ENCODE assay signal across 22 cellular contexts in genomic region chr10:78377362-78377761, GRCh38.
DNase-seq lines count a peak whose midpoint lies in the region; ATAC-seq and TF ChIP-seq lines count a peak whose summit lies in the region.
"Had no signal": no experiment of that assay in that cellular context is flagged by ENCODE, and none has a peak within 500 bp of the region (broad histone marks: within the 10 kb centered on the region; RNA-seq: fewer than 3 reads in every experiment).

No MANE protein-coding gene starts in this region.

- H3K9me3 Mint-ChIP-seq in WTC11 (peaks cover 21% of the 10 kb centered on the region), mesothelial cell of epicardium (peaks cover 3% of the 10 kb centered on the region)
- no peaks in the 10 kb centered on the region for H3K9me3 Mint-ChIP-seq in stimulated activated naive CD8-positive, alpha-beta T cell treated with anti-CD3 and anti-CD28 coated beads, Interleukin-15, amount 100 ng/mL, for 72 hours
- H3K9me3 Mint-ChIP-seq: activated naive CD4-positive, alpha-beta T cell treated with anti-CD3 and anti-CD28 coated beads, Interleukin-2, amount 50 U/mL, for 72 hours had no signal

- H3K4me1 Mint-ChIP-seq in WTC11 (peaks cover 9% of the 10 kb centered on the region), mesothelial cell of epicardium (peaks cover 39% of the 10 kb centered on the region)
- H3K4me1 Mint-ChIP-seq in stimulated activated naive CD8-positive, alpha-beta T cell treated with anti-CD3 and anti-CD28 coated beads, Interleukin-15, amount 100 ng/mL, for 72 hours = no peaks in the 10 kb centered on the region
- H3K4me1 Mint-ChIP-seq: CD14-positive monocyte, T-cell had no signal

- no peak overlapping the region for H3K4me3 Mint-ChIP-seq in WTC11
- H3K4me3 Mint-ChIP-seq in mesothelial cell of epicardium = no peak overlapping the region
- H3K4me3 Mint-ChIP-seq in stimulated activated naive CD8-positive, alpha-beta T cell treated with anti-CD3 and anti-CD28 coated beads, Interleukin-15, amount 100 ng/mL, for 72 hours = no peak overlapping the region
- H3K4me3 Mint-ChIP-seq: CD14-positive monocyte, T-cell had no signal

- H3K27ac Mint-ChIP-seq in WTC11 (no peak overlapping the region), mesothelial cell of epicardium (peak overlapping the region; percentile 79)
- H3K27ac Mint-ChIP-seq in stimulated activated naive CD8-positive, alpha-beta T cell treated with anti-CD3 and anti-CD28 coated beads, Interleukin-15, amount 100 ng/mL, for 72 hours = no peak overlapping the region
- H3K27ac Mint-ChIP-seq: activated naive CD4-positive, alpha-beta T cell treated with anti-CD3 and anti-CD28 coated beads, Interleukin-2, amount 50 U/mL, for 72 hours; CD14-positive monocyte; T-cell had no signal

- H3K36me3 Mint-ChIP-seq in WTC11 (peaks cover 9% of the 10 kb centered on the region), mesothelial cell of epicardium (no peaks in the 10 kb centered on the region)
- H3K36me3 Mint-ChIP-seq: activated naive CD4-positive, alpha-beta T cell treated with anti-CD3 and anti-CD28 coated beads, Interleukin-2, amount 50 U/mL, for 72 hours; CD14-positive monocyte; T-cell had no signal

- POLR2A ChIA-PET in WTC11 (lab: Charles Lee) = no interaction called here

- CTCF ChIA-PET in WTC11 (lab: Charles Lee) = interaction anchor here (0.8 kb wide), 1 partner anchor 330 kb away, joined by 6 read pairs; no protein-coding TSS in a partner anchor

- ATAC-seq in WTC11 (no peak), GM19023 (IDR thresholded peaks at IDR 0.05; ENCODE audit: unreplicated experiment) (no peak), GM21528 (IDR thresholded peaks at IDR 0.05; ENCODE audit: low FRiP score, unreplicated experiment) (no peak)
- no peak for ATAC-seq in stimulated activated naive CD8-positive, alpha-beta T cell treated with anti-CD3 and anti-CD28 coated beads, Interleukin-15, amount 100 ng/mL, for 72 hours
- ATAC-seq: activated naive CD4-positive, alpha-beta T cell treated with anti-CD3 and anti-CD28 coated beads, Interleukin-2, amount 50 U/mL, for 72 hours; T-cell had no signal

- peak; percentile 30 for DNase-seq in Daoy (ENCODE audit: low read depth)
- peak; percentile 42 for DNase-seq in NCI-H1092 (lab: John Stamatoyannopoulos, UW)
- DNase-seq in WTC11 (ENCODE audit: low spot score) = no peak
- DNase-seq in mesothelial cell of epicardium (ENCODE audit: low spot score in 2 of 2, unreplicated experiment in 2 of 2) = no peak
- DNase-seq in stimulated activated naive CD8-positive, alpha-beta T cell treated with anti-CD3 and anti-CD28 coated beads, Interleukin-15, amount 100 ng/mL, for 72 hours = no peak
- no peak for DNase-seq in hippocampal formation (lab: John Stamatoyannopoulos, UW)
- DNase-seq: activated CD4-positive, alpha-beta T cell treated with anti-CD3 and anti-CD28 coated beads for 4 hours; effector CD8-positive, alpha-beta T cell; foreskin melanocyte; GF-D8; HCEC 1CT; NCI-H2171; OCI-M1; SHP77 treated with DMSO at 0.1 percent for 48 hours; small intestine; stimulated activated CD4-positive, alpha-beta T cell treated with anti-CD3 and anti-CD28 coated beads, Interleukin-4, amount 100 ng/mL, for 24 hours; stimulated activated naive CD4-positive, alpha-beta T cell treated with Interleukin-2 at 50 U/mL for 16 hours; T-cell had no signal

- no peak for TF ChIP-seq CTCF in WTC11 (IDR thresholded peaks at IDR 0.05)
- TF ChIP-seq CTCF in mesothelial cell of epicardium (IDR thresholded peaks at IDR 0.05; ENCODE audit: unreplicated experiment) = no peak

- peaks cover 9% of the 10 kb centered on the region for H3K27me3 Mint-ChIP-seq in WTC11 (ENCODE audit: low read depth)
- no peaks in the 10 kb centered on the region for H3K27me3 Mint-ChIP-seq in mesothelial cell of epicardium (ENCODE audit: low read depth)
- H3K27me3 Mint-ChIP-seq in stimulated activated naive CD8-positive, alpha-beta T cell treated with anti-CD3 and anti-CD28 coated beads, Interleukin-15, amount 100 ng/mL, for 72 hours = no peaks in the 10 kb centered on the region

TF ChIP-seq in WTC11, 78 proteins besides CTCF, POLR2A, EP300 and RAD21:
- TF ChIP-seq PRDM15 (CRISPR knock-in tag; IDR thresholded peaks at IDR 0.05) = no peak
- peak; percentile 93 for TF ChIP-seq ZNF423 (CRISPR knock-in tag; IDR thresholded peaks at IDR 0.05)
- TF ChIP-seq JUN (CRISPR knock-in tag; IDR thresholded peaks at IDR 0.05) = no peak
- no peak for TF ChIP-seq MAX (CRISPR knock-in tag; IDR thresholded peaks at IDR 0.05)
- TF ChIP-seq HMGA2 (CRISPR knock-in tag; IDR thresholded peaks at IDR 0.05) = no peak

Comparison
In these comparisons a context has a peak if more than half of its experiments do, and no peak if none do; other contexts are left out.
1. DNase-seq: peak in Daoy (single experiment) and NCI-H1092 (single experiment); none in WTC11 (single experiment), mesothelial cell of epicardium (0 of 2), stimulated activated naive CD8-positive, alpha-beta T cell treated with anti-CD3 and anti-CD28 coated beads, Interleukin-15, amount 100 ng/mL, for 72 hours (0 of 2) and hippocampal formation (0 of 2).